In genomic region chr1:62433861-62434611, GRCh38 we compare ENCODE assay signal across 10 cellular contexts. TPM values are rescaled to one million over a fixed set of nuclear protein-coding genes. Genes with fewer than 3 reads are reported as not detected.
DNase-seq lines count a peak whose midpoint lies in the region; ATAC-seq and TF ChIP-seq lines count a peak whose summit lies in the region.
"Had no signal": no experiment of that assay in that cellular context is flagged by ENCODE, and none has a peak within 500 bp of the region (broad histone marks: within the 10 kb centered on the region; RNA-seq: fewer than 3 reads in every experiment).

No MANE protein-coding gene starts in this region.

- peak; percentile 13 for DNase-seq in MCF 10A (ENCODE audit: unreplicated experiment)
- no peak for DNase-seq in breast epithelium (ENCODE audit: low spot score in 2 of 2)
- DNase-seq in NCI-H82 (lab: John Stamatoyannopoulos, UW) = peak; percentile 28
- DNase-seq in dermis blood vessel endothelial cell = peak; percentile 8
- DNase-seq in stimulated activated naive B cell treated with anti-CD40 and anti-IgM and Interleukin-4, amounts not matched to agents 10 μg/mL and 1 μg/mL and 100 μg/mL, for 72 hours = peak; percentile 16
- no peak for DNase-seq in SKM-1 (lab: John Stamatoyannopoulos, UW; ENCODE audit: unreplicated experiment)
- no peak for DNase-seq in islet precursor cell
- no peak for DNase-seq in GF-D8 (lab: John Stamatoyannopoulos, UW)
- DNase-seq: NCI-H526 treated with DMSO at 0.1 percent for 48 hours had no signal

- no peak for ATAC-seq in stimulated activated naive B cell treated with anti-CD40 and anti-IgM and Interleukin-4, amounts not matched to agents 10 μg/mL and 1 μg/mL and 100 μg/mL, for 72 hours (replicated peaks)

- peaks cover 0 to 6% of the 10 kb centered on the region in 2 donors for H3K4me1 ChIP-seq in breast epithelium

- H3K36me3 ChIP-seq in breast epithelium = no peaks in the 10 kb centered on the region
- H3K36me3 ChIP-seq: ovary had no signal

- no TSS peak for BruUV-seq in MCF 10A (replicated peaks; lab: Mats Ljungman, UMichigan)

- CTCF ChIA-PET in MCF 10A (lab: Yijun Ruan, JAX) = interaction anchor here (1.4 to 2.5 kb wide), 2 partner anchors 258 to 312 kb away, joined by 4 to 18 read pairs; no protein-coding TSS in a partner anchor

- H3K4me1 Mint-ChIP-seq in MCF 10A (ENCODE audit: insufficient read depth, unreplicated experiment) = peaks cover 10% of the 10 kb centered on the region
- peaks cover 11 to 27% of the 10 kb centered on the region in 2 donors for H3K4me1 Mint-ChIP-seq in stimulated activated naive B cell treated with anti-CD40 and anti-IgM and Interleukin-4, amounts not matched to agents 10 μg/mL and 1 μg/mL and 100 μg/mL, for 72 hours

- no peak overlapping the region for H3K4me3 Mint-ChIP-seq in MCF 10A (ENCODE audit: unreplicated experiment)
- no peak overlapping the region for H3K4me3 Mint-ChIP-seq in stimulated activated naive B cell treated with anti-CD40 and anti-IgM and Interleukin-4, amounts not matched to agents 10 μg/mL and 1 μg/mL and 100 μg/mL, for 72 hours

- no peaks in the 10 kb centered on the region for H3K9me3 Mint-ChIP-seq in MCF 10A (ENCODE audit: unreplicated experiment)
- peaks cover 2 to 6% of the 10 kb centered on the region in 2 donors for H3K9me3 Mint-ChIP-seq in stimulated activated naive B cell treated with anti-CD40 and anti-IgM and Interleukin-4, amounts not matched to agents 10 μg/mL and 1 μg/mL and 100 μg/mL, for 72 hours

- no peak overlapping the region for H3K27ac Mint-ChIP-seq in MCF 10A (ENCODE audit: low read depth, unreplicated experiment)
- no peak overlapping the region for H3K27ac Mint-ChIP-seq in stimulated activated naive B cell treated with anti-CD40 and anti-IgM and Interleukin-4, amounts not matched to agents 10 μg/mL and 1 μg/mL and 100 μg/mL, for 72 hours

- TF ChIP-seq CTCF in MCF 10A (IDR thresholded peaks at IDR 0.05; ENCODE audit: unreplicated experiment) (no peak), breast epithelium (IDR thresholded peaks at IDR 0.05) (no peak)

- no peak overlapping the region for H3K4me3 ChIP-seq in breast epithelium
- H3K4me3 ChIP-seq: ovary had no signal

- intact Hi-C loops in MCF 10A (cut with micrococcal nuclease) = no loop called here
- intact Hi-C loops in breast epithelium (cut with DNase I; ENCODE audit: low total_unique reads) = no loop called here

- no peaks in the 10 kb centered on the region for H3K9me3 ChIP-seq in breast epithelium
- H3K9me3 ChIP-seq: ovary had no signal

- no peaks in the 10 kb centered on the region for H3K27me3 Mint-ChIP-seq in MCF 10A (ENCODE audit: insufficient read depth, unreplicated experiment)
- no peaks in the 10 kb centered on the region for H3K27me3 Mint-ChIP-seq in stimulated activated naive B cell treated with anti-CD40 and anti-IgM and Interleukin-4, amounts not matched to agents 10 μg/mL and 1 μg/mL and 100 μg/mL, for 72 hours

- no peak for TF ChIP-seq POLR2A in breast epithelium (IDR thresholded peaks at IDR 0.05)

- H3K36me3 Mint-ChIP-seq in MCF 10A (ENCODE audit: insufficient read depth, unreplicated experiment) = peaks cover 7% of the 10 kb centered on the region
- peaks cover 6 to 18% of the 10 kb centered on the region in 2 donors for H3K36me3 Mint-ChIP-seq in stimulated activated naive B cell treated with anti-CD40 and anti-IgM and Interleukin-4, amounts not matched to agents 10 μg/mL and 1 μg/mL and 100 μg/mL, for 72 hours

- no peaks in the 10 kb centered on the region for H3K27me3 ChIP-seq in breast epithelium
- H3K27me3 ChIP-seq: ovary had no signal

- no peak overlapping the region for H3K27ac ChIP-seq in breast epithelium
- H3K27ac ChIP-seq: ovary had no signal

- POLR2A ChIA-PET in MCF 10A (lab: Yijun Ruan, JAX) = no interaction called here

RNA-seq across cellular contexts. Expression of gene USP1, which starts 2.8 kb away (rescaled TPM):
- 32.8 and 47.2 TPM in 2 replicates for total RNA-seq in MCF 10A (2022)
- 10 to 100 TPM; 19.4 to 39.7 (median 29.8) TPM for total RNA-seq in breast epithelium
- 28.1 and 51.7 TPM in 2 replicates for total RNA-seq in dermis blood vessel endothelial cell

Comparison
In these comparisons a context has a peak if more than half of its experiments do, and no peak if none do; other contexts are left out.
1. DNase-seq: peak in MCF 10A (single experiment), NCI-H82 (single experiment), dermis blood vessel endothelial cell (single experiment) and stimulated activated naive B cell treated with anti-CD40 and anti-IgM and Interleukin-4, amounts not matched to agents 10 μg/mL and 1 μg/mL and 100 μg/mL, for 72 hours (single experiment); none in breast epithelium (0 of 2), SKM-1 (single experiment), islet precursor cell (single experiment) and GF-D8 (single experiment).